1 cellular context compared by ENCODE assay signal in the genomic region with DNA sequence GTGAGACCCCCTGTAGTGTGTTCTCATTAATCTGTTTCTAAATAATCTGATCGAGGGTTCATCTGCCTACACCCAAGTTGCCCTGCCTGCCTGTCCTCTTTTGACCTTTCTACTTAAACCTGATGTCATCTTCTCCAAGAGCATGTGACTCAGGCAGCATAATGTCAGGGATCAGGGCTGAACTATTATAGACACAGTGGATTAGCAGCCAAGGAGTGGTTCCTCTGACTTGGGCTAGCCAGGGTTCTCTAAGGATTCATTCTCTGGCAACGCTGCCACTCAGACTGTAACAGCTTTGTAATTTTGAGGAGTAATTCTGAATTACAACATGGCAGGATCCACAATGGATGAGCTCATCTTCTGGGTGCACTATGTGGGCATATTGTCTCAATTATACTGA.
TF ChIP-seq lines count a peak whose summit lies in the region.

No MANE protein-coding gene starts in this region.

TF ChIP-seq in K562, 482 proteins besides CTCF, POLR2A, EP300 and RAD21 (continued from another document and continues in another):
- TF ChIP-seq, protein P1, sequence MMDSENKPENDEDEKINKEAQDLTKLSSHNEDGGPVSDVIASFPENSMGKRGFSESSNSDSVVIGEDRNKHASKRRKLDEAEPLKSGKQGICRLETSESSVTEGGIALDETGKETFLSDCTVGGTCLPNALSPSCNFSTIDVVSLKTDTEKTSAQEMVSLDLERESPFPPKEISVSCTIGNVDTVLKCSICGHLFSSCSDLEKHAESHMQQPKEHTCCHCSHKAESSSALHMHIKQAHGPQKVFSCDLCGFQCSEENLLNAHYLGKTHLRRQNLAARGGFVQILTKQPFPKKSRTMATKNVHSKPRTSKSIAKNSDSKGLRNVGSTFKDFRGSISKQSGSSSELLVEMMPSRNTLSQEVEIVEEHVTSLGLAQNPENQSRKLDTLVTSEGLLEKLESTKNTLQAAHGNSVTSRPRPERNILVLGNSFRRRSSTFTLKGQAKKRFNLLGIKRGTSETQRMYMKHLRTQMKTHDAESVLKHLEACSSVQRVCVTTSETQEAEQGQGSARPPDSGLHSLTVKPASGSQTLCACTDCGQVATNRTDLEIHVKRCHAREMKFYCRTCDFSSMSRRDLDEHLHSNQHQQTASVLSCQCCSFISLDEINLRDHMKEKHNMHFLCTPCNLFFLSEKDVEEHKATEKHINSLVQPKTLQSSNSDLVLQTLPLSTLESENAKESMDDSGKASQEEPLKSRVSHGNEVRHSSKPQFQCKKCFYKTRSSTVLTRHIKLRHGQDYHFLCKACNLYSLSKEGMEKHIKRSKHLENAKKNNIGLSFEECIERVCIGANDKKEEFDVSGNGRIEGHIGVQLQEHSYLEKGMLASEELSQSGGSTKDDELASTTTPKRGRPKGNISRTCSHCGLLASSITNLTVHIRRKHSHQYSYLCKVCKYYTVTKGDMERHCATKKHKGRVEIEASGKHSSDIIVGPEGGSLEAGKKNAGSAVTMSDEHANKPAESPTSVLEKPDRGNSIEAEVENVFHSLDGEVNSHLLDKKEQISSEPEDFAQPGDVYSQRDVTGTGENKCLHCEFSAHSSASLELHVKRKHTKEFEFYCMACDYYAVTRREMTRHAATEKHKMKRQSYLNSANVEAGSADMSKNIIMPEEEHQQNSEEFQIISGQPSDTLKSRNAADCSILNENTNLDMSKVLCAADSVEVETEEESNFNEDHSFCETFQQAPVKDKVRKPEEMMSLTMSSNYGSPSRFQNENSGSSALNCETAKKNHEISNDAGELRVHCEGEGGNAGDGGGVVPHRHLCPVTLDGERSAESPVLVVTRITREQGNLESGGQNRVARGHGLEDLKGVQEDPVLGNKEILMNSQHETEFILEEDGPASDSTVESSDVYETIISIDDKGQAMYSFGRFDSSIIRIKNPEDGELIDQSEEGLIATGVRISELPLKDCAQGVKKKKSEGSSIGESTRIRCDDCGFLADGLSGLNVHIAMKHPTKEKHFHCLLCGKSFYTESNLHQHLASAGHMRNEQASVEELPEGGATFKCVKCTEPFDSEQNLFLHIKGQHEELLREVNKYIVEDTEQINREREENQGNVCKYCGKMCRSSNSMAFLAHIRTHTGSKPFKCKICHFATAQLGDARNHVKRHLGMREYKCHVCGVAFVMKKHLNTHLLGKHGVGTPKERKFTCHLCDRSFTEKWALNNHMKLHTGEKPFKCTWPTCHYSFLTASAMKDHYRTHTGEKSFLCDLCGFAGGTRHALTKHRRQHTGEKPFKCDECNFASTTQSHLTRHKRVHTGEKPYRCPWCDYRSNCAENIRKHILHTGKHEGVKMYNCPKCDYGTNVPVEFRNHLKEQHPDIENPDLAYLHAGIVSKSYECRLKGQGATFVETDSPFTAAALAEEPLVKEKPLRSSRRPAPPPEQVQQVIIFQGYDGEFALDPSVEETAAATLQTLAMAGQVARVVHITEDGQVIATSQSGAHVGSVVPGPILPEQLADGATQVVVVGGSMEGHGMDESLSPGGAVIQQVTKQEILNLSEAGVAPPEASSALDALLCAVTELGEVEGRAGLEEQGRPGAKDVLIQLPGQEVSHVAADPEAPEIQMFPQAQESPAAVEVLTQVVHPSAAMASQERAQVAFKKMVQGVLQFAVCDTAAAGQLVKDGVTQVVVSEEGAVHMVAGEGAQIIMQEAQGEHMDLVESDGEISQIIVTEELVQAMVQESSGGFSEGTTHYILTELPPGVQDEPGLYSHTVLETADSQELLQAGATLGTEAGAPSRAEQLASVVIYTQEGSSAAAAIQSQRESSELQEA (IDR thresholded peaks at IDR 0.05; ENCODE audit: low read depth): no peak
- TF ChIP-seq L3MBTL2 (IDR thresholded peaks at IDR 0.05) (peak; percentile 44; the same call in 1 of the 2 replicates), NR2C2 (CRISPR knock-in tag; IDR thresholded peaks at IDR 0.05) (no peak), NR2C2 (tag; IDR thresholded peaks at IDR 0.05) (peak; percentile 72), CHD1 (IDR thresholded peaks at IDR 0.05; ENCODE audit: low read length) (no peak), MCM7 (IDR thresholded peaks at IDR 0.05) (no peak), FOXJ2 (tag; IDR thresholded peaks at IDR 0.05) (peak; percentile 38; the same call in 1 of the 2 replicates), OTX1 (CRISPR knock-in tag; IDR thresholded peaks at IDR 0.05) (no peak), ZNF785 (CRISPR knock-in tag; IDR thresholded peaks at IDR 0.05) (no peak), SLC30A9 (CRISPR knock-in tag; IDR thresholded peaks at IDR 0.05) (no peak), DMBX1 (CRISPR knock-in tag; IDR thresholded peaks at IDR 0.05; ENCODE audit: borderline replicate concordance) (no peak), HNRNPK (IDR thresholded peaks at IDR 0.05; ENCODE audit: low read depth, low read length, poor library complexity, severe bottlenecking) (no peak), NFIC (IDR thresholded peaks at IDR 0.05) (no peak), NFIX (CRISPR knock-in tag; IDR thresholded peaks at IDR 0.05; ENCODE audit: low read depth) (no peak), MTA2 (IDR thresholded peaks at IDR 0.05; ENCODE audit: low read depth) (no peak), ZBTB8A (IDR thresholded peaks at IDR 0.05; ENCODE audit: partially characterized antibody) (no peak), ZNF175 (CRISPR knock-in tag; IDR thresholded peaks at IDR 0.05; ENCODE audit: low read depth) (peak; percentile 67; the same call in 1 of the 2 replicates), ZZZ3 (IDR thresholded peaks at IDR 0.05) (no peak), MEIS2 (IDR thresholded peaks at IDR 0.05; ENCODE audit: partially characterized antibody) (peak; percentile 18), ZBTB1 (CRISPR knock-in tag; IDR thresholded peaks at IDR 0.05; ENCODE audit: borderline replicate concordance, low read depth) (no peak), FOSL1 (tag; conservative IDR thresholded peaks at IDR 0.05) (peak; percentile 39; the same call in 1 of the 2 replicates), ZNF644 (tag; IDR thresholded peaks at IDR 0.05; ENCODE audit: low read depth) (no peak), MAFK (IDR thresholded peaks at IDR 0.05; ENCODE audit: low read length) (no peak), TEAD2 (tag; IDR thresholded peaks at IDR 0.05) (no peak), CREM (IDR thresholded peaks at IDR 0.05; ENCODE audit: low read depth) (no peak), ETS2 (tag; IDR thresholded peaks at IDR 0.05; ENCODE audit: borderline replicate concordance, poor library complexity, severe bottlenecking) (no peak)
- TF ChIP-seq, protein P2, sequence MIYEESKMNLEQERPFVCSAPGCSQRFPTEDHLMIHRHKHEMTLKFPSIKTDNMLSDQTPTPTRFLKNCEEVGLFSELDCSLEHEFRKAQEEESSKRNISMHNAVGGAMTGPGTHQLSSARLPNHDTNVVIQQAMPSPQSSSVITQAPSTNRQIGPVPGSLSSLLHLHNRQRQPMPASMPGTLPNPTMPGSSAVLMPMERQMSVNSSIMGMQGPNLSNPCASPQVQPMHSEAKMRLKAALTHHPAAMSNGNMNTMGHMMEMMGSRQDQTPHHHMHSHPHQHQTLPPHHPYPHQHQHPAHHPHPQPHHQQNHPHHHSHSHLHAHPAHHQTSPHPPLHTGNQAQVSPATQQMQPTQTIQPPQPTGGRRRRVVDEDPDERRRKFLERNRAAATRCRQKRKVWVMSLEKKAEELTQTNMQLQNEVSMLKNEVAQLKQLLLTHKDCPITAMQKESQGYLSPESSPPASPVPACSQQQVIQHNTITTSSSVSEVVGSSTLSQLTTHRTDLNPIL (CRISPR knock-in tag; IDR thresholded peaks at IDR 0.05): no peak
- TF ChIP-seq, protein P3, sequence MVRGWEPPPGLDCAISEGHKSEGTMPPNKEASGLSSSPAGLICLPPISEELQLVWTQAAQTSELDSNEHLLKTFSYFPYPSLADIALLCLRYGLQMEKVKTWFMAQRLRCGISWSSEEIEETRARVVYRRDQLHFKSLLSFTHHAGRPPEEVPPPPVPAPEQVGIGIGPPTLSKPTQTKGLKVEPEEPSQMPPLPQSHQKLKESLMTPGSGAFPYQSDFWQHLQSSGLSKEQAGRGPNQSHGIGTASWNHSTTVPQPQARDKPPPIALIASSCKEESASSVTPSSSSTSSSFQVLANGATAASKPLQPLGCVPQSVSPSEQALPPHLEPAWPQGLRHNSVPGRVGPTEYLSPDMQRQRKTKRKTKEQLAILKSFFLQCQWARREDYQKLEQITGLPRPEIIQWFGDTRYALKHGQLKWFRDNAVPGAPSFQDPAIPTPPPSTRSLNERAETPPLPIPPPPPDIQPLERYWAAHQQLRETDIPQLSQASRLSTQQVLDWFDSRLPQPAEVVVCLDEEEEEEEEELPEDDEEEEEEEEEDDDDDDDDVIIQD (CRISPR knock-in tag; IDR thresholded peaks at IDR 0.05): no peak
- TF ChIP-seq, protein P4, sequence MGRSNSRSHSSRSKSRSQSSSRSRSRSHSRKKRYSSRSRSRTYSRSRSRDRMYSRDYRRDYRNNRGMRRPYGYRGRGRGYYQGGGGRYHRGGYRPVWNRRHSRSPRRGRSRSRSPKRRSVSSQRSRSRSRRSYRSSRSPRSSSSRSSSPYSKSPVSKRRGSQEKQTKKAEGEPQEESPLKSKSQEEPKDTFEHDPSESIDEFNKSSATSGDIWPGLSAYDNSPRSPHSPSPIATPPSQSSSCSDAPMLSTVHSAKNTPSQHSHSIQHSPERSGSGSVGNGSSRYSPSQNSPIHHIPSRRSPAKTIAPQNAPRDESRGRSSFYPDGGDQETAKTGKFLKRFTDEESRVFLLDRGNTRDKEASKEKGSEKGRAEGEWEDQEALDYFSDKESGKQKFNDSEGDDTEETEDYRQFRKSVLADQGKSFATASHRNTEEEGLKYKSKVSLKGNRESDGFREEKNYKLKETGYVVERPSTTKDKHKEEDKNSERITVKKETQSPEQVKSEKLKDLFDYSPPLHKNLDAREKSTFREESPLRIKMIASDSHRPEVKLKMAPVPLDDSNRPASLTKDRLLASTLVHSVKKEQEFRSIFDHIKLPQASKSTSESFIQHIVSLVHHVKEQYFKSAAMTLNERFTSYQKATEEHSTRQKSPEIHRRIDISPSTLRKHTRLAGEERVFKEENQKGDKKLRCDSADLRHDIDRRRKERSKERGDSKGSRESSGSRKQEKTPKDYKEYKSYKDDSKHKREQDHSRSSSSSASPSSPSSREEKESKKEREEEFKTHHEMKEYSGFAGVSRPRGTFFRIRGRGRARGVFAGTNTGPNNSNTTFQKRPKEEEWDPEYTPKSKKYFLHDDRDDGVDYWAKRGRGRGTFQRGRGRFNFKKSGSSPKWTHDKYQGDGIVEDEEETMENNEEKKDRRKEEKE (IDR thresholded peaks at IDR 0.05; ENCODE audit: borderline replicate concordance in 1 of 2, control insufficient read depth in 1 of 2, low read depth in 2 of 2, low read length in 1 of 2): no peak
- TF ChIP-seq, protein P5, sequence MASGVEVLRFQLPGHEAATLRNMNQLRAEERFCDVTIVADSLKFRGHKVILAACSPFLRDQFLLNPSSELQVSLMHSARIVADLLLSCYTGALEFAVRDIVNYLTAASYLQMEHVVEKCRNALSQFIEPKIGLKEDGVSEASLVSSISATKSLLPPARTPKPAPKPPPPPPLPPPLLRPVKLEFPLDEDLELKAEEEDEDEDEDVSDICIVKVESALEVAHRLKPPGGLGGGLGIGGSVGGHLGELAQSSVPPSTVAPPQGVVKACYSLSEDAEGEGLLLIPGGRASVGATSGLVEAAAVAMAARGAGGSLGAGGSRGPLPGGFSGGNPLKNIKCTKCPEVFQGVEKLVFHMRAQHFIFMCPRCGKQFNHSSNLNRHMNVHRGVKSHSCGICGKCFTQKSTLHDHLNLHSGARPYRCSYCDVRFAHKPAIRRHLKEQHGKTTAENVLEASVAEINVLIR (CRISPR knock-in tag; IDR thresholded peaks at IDR 0.05): no peak
- TF ChIP-seq, protein P6, sequence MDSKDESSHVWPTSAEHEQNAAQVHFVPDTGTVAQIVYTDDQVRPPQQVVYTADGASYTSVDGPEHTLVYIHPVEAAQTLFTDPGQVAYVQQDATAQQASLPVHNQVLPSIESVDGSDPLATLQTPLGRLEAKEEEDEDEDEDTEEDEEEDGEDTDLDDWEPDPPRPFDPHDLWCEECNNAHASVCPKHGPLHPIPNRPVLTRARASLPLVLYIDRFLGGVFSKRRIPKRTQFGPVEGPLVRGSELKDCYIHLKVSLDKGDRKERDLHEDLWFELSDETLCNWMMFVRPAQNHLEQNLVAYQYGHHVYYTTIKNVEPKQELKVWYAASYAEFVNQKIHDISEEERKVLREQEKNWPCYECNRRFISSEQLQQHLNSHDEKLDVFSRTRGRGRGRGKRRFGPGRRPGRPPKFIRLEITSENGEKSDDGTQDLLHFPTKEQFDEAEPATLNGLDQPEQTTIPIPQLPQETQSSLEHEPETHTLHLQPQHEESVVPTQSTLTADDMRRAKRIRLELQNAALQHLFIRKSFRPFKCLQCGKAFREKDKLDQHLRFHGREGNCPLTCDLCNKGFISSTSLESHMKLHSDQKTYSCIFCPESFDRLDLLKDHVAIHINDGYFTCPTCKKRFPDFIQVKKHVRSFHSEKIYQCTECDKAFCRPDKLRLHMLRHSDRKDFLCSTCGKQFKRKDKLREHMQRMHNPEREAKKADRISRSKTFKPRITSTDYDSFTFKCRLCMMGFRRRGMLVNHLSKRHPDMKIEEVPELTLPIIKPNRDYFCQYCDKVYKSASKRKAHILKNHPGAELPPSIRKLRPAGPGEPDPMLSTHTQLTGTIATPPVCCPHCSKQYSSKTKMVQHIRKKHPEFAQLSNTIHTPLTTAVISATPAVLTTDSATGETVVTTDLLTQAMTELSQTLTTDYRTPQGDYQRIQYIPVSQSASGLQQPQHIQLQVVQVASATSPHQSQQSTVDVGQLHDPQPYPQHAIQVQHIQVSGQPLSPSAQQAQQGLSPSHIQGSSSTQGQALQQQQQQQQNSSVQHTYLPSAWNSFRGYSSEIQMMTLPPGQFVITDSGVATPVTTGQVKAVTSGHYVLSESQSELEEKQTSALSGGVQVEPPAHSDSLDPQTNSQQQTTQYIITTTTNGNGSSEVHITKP (IDR thresholded peaks at IDR 0.05; ENCODE audit: partially characterized antibody): peak; percentile 67
- TF ChIP-seq, protein P7, sequence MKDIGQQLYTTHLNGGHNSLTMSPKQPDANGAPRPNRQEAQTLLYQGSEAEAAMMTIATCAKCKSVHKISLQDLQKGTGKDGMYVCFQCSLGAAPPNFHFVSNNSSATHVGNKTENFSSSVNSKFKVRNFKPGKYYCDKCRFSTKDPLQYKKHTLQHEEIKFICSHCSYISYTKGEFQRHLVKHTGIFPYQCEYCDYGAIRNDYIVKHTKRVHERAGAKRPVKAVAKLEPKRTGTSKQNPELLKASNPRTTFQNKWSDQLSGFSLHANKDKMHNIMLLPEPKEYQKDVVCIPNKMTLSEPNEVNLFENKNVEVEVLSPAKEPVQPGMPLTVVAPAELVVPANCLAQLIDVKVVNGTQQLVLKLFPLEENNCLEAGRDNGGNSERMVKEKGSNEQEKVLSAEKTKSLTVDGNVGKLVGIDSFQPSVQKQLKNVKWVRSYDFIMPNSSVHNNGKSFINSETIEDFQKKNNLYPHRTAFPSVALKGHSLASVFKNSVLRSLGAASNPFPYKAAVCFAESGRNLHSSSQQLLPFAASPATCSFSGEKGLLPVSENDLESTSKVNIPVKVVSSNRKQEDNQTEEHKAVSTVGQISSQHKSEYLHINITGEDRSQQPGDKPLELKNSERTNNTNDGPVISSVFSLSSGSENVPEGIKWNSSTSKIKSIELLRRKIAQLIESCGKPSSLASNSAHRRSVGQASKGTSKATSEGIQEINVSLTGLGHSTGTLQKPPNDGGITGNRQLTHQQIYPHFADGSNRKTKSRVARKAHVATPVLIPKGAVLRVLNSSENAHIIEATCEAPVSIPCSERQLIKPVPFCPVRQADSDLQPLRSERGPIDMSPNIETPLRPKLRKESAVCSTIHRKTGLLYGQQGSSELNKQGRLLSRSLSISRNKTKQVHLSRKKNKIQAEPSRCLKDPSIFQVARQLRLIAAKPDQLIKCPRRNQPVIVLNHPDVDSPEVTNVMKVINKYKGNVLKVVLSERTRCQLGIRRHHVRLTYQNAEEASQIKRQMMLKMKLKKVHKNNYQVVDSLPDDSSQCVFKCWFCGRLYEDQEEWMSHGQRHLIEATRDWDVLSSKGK (CRISPR knock-in tag; IDR thresholded peaks at IDR 0.05): no peak
- TF ChIP-seq, protein P8, sequence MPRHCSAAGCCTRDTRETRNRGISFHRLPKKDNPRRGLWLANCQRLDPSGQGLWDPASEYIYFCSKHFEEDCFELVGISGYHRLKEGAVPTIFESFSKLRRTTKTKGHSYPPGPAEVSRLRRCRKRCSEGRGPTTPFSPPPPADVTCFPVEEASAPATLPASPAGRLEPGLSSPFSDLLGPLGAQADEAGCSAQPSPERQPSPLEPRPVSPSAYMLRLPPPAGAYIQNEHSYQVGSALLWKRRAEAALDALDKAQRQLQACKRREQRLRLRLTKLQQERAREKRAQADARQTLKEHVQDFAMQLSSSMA (CRISPR knock-in tag; IDR thresholded peaks at IDR 0.05): no peak
